7 cellular contexts compared by ENCODE assay signal in the genomic region with DNA sequence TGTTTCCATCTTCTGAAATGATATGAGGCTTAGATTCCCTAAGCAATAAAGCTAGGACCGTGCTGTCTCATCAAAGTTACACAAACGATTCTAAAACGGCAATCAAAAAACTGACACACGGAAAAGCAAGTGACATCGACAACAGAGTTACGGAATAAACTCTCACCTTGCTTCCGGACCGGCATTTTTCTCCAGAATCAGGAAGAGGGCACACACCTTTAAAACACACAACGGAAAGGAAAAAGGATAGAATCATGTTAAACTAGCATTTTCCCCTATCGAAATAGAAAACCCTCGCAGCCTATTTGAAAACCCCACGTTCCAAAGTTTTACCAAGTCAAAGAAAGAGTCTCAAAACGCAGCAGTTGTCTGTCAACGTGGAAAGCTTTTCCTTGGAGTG. TPM values are rescaled to one million over a fixed set of nuclear protein-coding genes. Genes with fewer than 3 reads are reported as not detected.
DNase-seq lines count a peak whose midpoint lies in the region; ATAC-seq, FAIRE-seq and TF ChIP-seq lines count a peak whose summit lies in the region.

No MANE protein-coding gene starts in this region.

- peak; percentile 29 for DNase-seq in GM23248
- no peak for DNase-seq in Panc1 (ENCODE audit: low read depth, low spot score)
- DNase-seq in epithelial cell of prostate (ENCODE audit: low read depth, low spot score) = no peak
- no peak for DNase-seq in pancreas
- DNase-seq in amygdala (lab: John Stamatoyannopoulos, UW) = no peak

- 2 to 4% methylated on average over 14 of the region's 14 CpGs for WGBS in GM23248 (ENCODE audit: low coverage in 1 of 2, low lambda C conversion rate in 2 of 2, missing lambda C conversion rate in 2 of 2), 2 experiments
- 0 to 1% methylated on average over 14 of the region's 14 CpGs for WGBS in pancreas, 2 donors

- no peaks in the 10 kb centered on the region for H3K9me3 ChIP-seq in GM23248 (ENCODE audit: low read depth)
- H3K9me3 ChIP-seq in Panc1 (ENCODE audit: control insufficient read depth, insufficient read depth, low read depth, low read length) = no peaks in the 10 kb centered on the region
- H3K9me3 ChIP-seq in pancreas = no peaks in the 10 kb centered on the region

- BruUV-seq in Panc1 (replicated peaks; lab: Mats Ljungman, UMichigan) = TSS peak; percentile 66

- CTCF ChIA-PET in Panc1 (lab: Charles Lee) = no interaction called here

- H3K27me3 ChIP-seq in GM23248 (replicated peaks; ENCODE audit: insufficient read depth) = no peaks in the 10 kb centered on the region
- no peaks in the 10 kb centered on the region for H3K27me3 ChIP-seq in Panc1 (ENCODE audit: control insufficient read depth, insufficient read depth, low read length)
- H3K27me3 ChIP-seq in pancreas = no peaks in the 10 kb centered on the region

- peak overlapping the region; percentile 85 for H3K9ac ChIP-seq in GM23248

- intact Hi-C loops in Panc1 (cut with micrococcal nuclease; ENCODE audit: unreplicated experiment) = loop anchor here (10.0 kb wide), 1 partner anchor 158 kb away; no protein-coding TSS in a partner anchor
- intact Hi-C loops in pancreas (cut with DNase I) = no loop called here

- peak overlapping the region; percentile 30 for H3K27ac ChIP-seq in GM23248
- H3K27ac ChIP-seq in Panc1 (ENCODE audit: low read length) = peak overlapping the region; percentile 87
- H3K27ac ChIP-seq in epithelial cell of prostate = peak overlapping the region; percentile 95
- H3K27ac ChIP-seq in pancreas = peak overlapping the region; percentile 81 to 92 (median 90)

- in situ Hi-C loops in GM23248 (cut with MboI) (no loop called here), Panc1 (cut with HindIII; ENCODE audit: low pct_unique_long_range_greater_than_20kb, low sequenced_read_pairs) (no loop called here)

- peaks cover 13% of the 10 kb centered on the region for H3K4me1 ChIP-seq in GM23248 (ENCODE audit: insufficient read depth)
- H3K4me1 ChIP-seq in Panc1 (ENCODE audit: control insufficient read depth, insufficient read depth, low read length) = peaks cover 20% of the 10 kb centered on the region
- H3K4me1 ChIP-seq in pancreas = peaks cover 13 to 25% (median 19%) of the 10 kb centered on the region in 3 donors

- H3K4me3 ChIP-seq in GM23248 (peak overlapping the region; percentile 86), Panc1 (ENCODE audit: low read depth in 2 of 2, low read length in 2 of 2) (peak overlapping the region; percentile 67 to 90), pancreas (peak overlapping the region; percentile 85 to 98 (median 96))

- no peaks in the 10 kb centered on the region for H4K20me1 ChIP-seq in GM23248 (ENCODE audit: insufficient read depth)

- H3F3A ChIP-seq in GM23248 (ENCODE audit: insufficient read depth) = peaks cover 10% of the 10 kb centered on the region; the same call in 1 of the 2 replicates

- POLR2A ChIA-PET in Panc1 (lab: Charles Lee) = interaction anchor here (0.6 kb wide), 1 partner anchor 41 kb away, joined by 4 read pairs; no protein-coding TSS in a partner anchor

- ATAC-seq in Panc1 = no peak
- ATAC-seq in pancreas = no peak
- ATAC-seq in GM21381 (IDR thresholded peaks at IDR 0.05; ENCODE audit: unreplicated experiment) = no peak
- ATAC-seq in GM19455 (IDR thresholded peaks at IDR 0.05; ENCODE audit: unreplicated experiment) = no peak

- no peak for TF ChIP-seq CTCF in Panc1 (IDR thresholded peaks at IDR 0.05)
- TF ChIP-seq CTCF in pancreas (IDR thresholded peaks at IDR 0.05) = no peak

- no peak for FAIRE-seq in pancreas (lab: Jason Lieb, UNC)

- H3K79me2 ChIP-seq in GM23248 (ENCODE audit: insufficient read depth) = peaks cover 57% of the 10 kb centered on the region

- no peaks in the 10 kb centered on the region for H3K9me2 ChIP-seq in GM23248 (ENCODE audit: insufficient read depth)

- peaks cover 18% of the 10 kb centered on the region for H3K36me3 ChIP-seq in GM23248 (ENCODE audit: low read depth)
- peaks cover 28% of the 10 kb centered on the region for H3K36me3 ChIP-seq in Panc1 (ENCODE audit: control insufficient read depth, insufficient read depth, low read length)
- H3K36me3 ChIP-seq in pancreas = no peaks in the 10 kb centered on the region

- peak overlapping the region; percentile 95 for H3K4me2 ChIP-seq in GM23248 (ENCODE audit: unreplicated experiment)

- peak overlapping the region; percentile 92 for H2AFZ ChIP-seq in GM23248

RNA-seq across cellular contexts. Expression of a gene that starts 1.4 kb away (rescaled TPM):
- total RNA-seq in GM23248 (2014; rRNA removed; shearing (Covaris generic)) = 45.9 and 63.0 TPM in 2 replicates
- 19.6 and 23.2 TPM in 2 replicates for polyA plus RNA-seq in GM23248 (2016; fragmentation: Nextera tagmentation; extraction: Ambion mirVana)
- total RNA-seq in Panc1 (2021; ENCODE audit: unreplicated experiment) = 90.2 TPM
- polyA plus RNA-seq in Panc1 (2012; ENCODE audit: insufficient read length) = 41.1 TPM
- 10 to 100 TPM; 21.3 to 47.9 (median 35.0) TPM for total RNA-seq in pancreas
- 10 to 100 TPM; 15.9 to 20.5 TPM for polyA plus RNA-seq in pancreas

Comparison
In these comparisons a context has a peak if more than half of its experiments do, and no peak if none do; other contexts are left out.
1. H3K27ac ChIP-seq: peak in every context shown above with its lines; median percentile 95 in epithelial cell of prostate; 90 in pancreas; 87 in Panc1; 30 in GM23248.